Comparison of ENCODE assay signal across 16 cellular contexts in genomic region chr11:119739975-119740374, GRCh38. TPM values are rescaled to one million over a fixed set of nuclear protein-coding genes. Genes with fewer than 3 reads are reported as not detected.
A peak's percentile ranks its signal among the peaks of the same experiment; 100 is the strongest.
DNase-seq lines count a peak whose midpoint lies in the region; ATAC-seq and TF ChIP-seq lines count a peak whose summit lies in the region.
"Had no signal": no experiment of that assay in that cellular context is flagged by ENCODE, and none has a peak within 500 bp of the region (broad histone marks: within the 10 kb centered on the region; RNA-seq: fewer than 3 reads in every experiment).

No MANE protein-coding gene starts in this region.

- H3K9me3 ChIP-seq in transverse colon (no peaks in the 10 kb centered on the region), mammary epithelial cell (replicated peaks; ENCODE audit: insufficient read depth, low read length) (no peaks in the 10 kb centered on the region)
- H3K9me3 ChIP-seq: BLaER1, MG63 had no signal

- H2BK15ac ChIP-seq in mesendoderm (replicated peaks; ENCODE audit: low read depth): no peak overlapping the region

- TF ChIP-seq POLR2A in transverse colon (IDR thresholded peaks at IDR 0.05): peak; percentile 42

- no peak overlapping the region for H3K18ac ChIP-seq in mesendoderm (ENCODE audit: low read length)

- H3K9ac ChIP-seq in mesendoderm (ENCODE audit: low read length) (no peak overlapping the region), mammary epithelial cell (ENCODE audit: insufficient read depth, low read length) (no peak overlapping the region)
- H3K9ac ChIP-seq: BLaER1 had no signal

- no peak for TF ChIP-seq CTCF in transverse colon (IDR thresholded peaks at IDR 0.05)
- TF ChIP-seq CTCF in mammary epithelial cell (conservative IDR thresholded peaks at IDR 0.05 in 1 of 2, IDR thresholded peaks at IDR 0.05 in 1 of 2; ENCODE audit: extremely low read depth in 1 of 2, insufficient read depth in 1 of 2, low read depth in 1 of 2, low read length in 2 of 2): no peak

- H3K4me3 ChIP-seq in mesendoderm (ENCODE audit: low read length): no peak overlapping the region
- no peak overlapping the region for H3K4me3 ChIP-seq in transverse colon
- H3K4me3 ChIP-seq in mammary epithelial cell (replicated peaks in 1 of 3; ENCODE audit: insufficient read depth in 1 of 3, low read depth in 2 of 3, low read length in 3 of 3): no peak overlapping the region
- H3K4me3 ChIP-seq: BLaER1, MG63 had no signal

- H4K8ac ChIP-seq in mesendoderm (ENCODE audit: low read depth, low read length): no peak overlapping the region

- no peak overlapping the region for H2AK5ac ChIP-seq in mesendoderm (ENCODE audit: low read length)

- no peak overlapping the region for H3K4ac ChIP-seq in mesendoderm (ENCODE audit: low read depth, low read length)

- WGBS in mesendoderm (ENCODE audit: extremely low coverage, insufficient coverage, low lambda C conversion rate): no CpG with 5 or more reads among the region's 4 CpGs
- WGBS in transverse colon (ENCODE audit: low coverage in 1 of 2), 2 donors: 45% methylated on average over 4 of the region's 4 CpGs; no CpG with 5 or more reads in 1 of the 2 donors
- WGBS in mammary epithelial cell (ENCODE audit: low coverage, missing lambda C conversion rate): 73% methylated on average over 4 of the region's 4 CpGs

- H3K79me1 ChIP-seq in mesendoderm (ENCODE audit: low read length): no peaks in the 10 kb centered on the region

- no peak overlapping the region for H3K56ac ChIP-seq in mesendoderm (ENCODE audit: low read length)

- BruUV-seq in mammary epithelial cell (replicated peaks; lab: Mats Ljungman, UMichigan): no TSS peak

- DNase-seq in NCI-H748 (lab: John Stamatoyannopoulos, UW; ENCODE audit: unreplicated experiment) (peak; percentile 49), NCI-H748 treated with DMSO at 0.1 percent for 48 hours (lab: John Stamatoyannopoulos, UW) (no peak), NCI-H146 treated with DMSO at 0.1 percent for 48 hours (lab: John Stamatoyannopoulos, UW; ENCODE audit: unreplicated experiment) (peak; percentile 86), mesendoderm (peak; percentile 40), transverse colon (peak; percentile 85), mammary epithelial cell (no peak)
- DNase-seq in activated CD4-positive, alpha-beta T cell treated with anti-CD3 and anti-CD28 coated beads, Interleukin-2, amount 50 U/mL, for 48 hours: no peak
- DNase-seq: CD8-positive, alpha-beta T cell; EL; Karpas-422; MG63; NCI-H1694 treated with DMSO at 0.1 percent for 48 hours; NCI-H510A; SHP77 treated with DMSO at 0.1 percent for 48 hours had no signal

- no peak overlapping the region for H3K27ac ChIP-seq in mesendoderm (ENCODE audit: low read depth, low read length)
- peak overlapping the region; percentile 77 to 82 (median 80) for H3K27ac ChIP-seq in transverse colon
- no peak overlapping the region for H3K27ac ChIP-seq in mammary epithelial cell (ENCODE audit: insufficient read depth, low read depth, low read length)
- H3K27ac ChIP-seq: BLaER1 had no signal

- dilution Hi-C loops in mammary epithelial cell (cut with HindIII; ENCODE audit: low sequenced_read_pairs): no loop called here

- H4K20me1 ChIP-seq in mammary epithelial cell (ENCODE audit: insufficient read depth, low read length): no peaks in the 10 kb centered on the region
- H4K20me1 ChIP-seq: BLaER1 had no signal

- H3K4me1 ChIP-seq in mesendoderm (ENCODE audit: control insufficient read depth, low read depth, low read length) (peaks cover 3% of the 10 kb centered on the region), transverse colon (peaks cover 6 to 62% (median 52%) of the 10 kb centered on the region in 4 donors), mammary epithelial cell (ENCODE audit: insufficient read depth, low read length) (peaks cover 10% of the 10 kb centered on the region)
- H3K4me1 ChIP-seq: BLaER1 had no signal

- no peak for ATAC-seq in HG03095 (IDR thresholded peaks at IDR 0.05; ENCODE audit: unreplicated experiment)
- ATAC-seq: CD8-positive, alpha-beta T cell had no signal

- H4K5ac ChIP-seq in mesendoderm (ENCODE audit: low read length): no peak overlapping the region

- intact Hi-C loops in transverse colon (cut with DNase I; ENCODE audit: low total_unique reads) (loop anchor here (10.0 kb wide), 1 partner anchor 255 kb away; no protein-coding TSS in a partner anchor), mammary epithelial cell (cut with micrococcal nuclease) (no loop called here)

- in situ Hi-C loops in transverse colon (cut with MboI; ENCODE audit: low pct_ligation_motif_present in 1 of 4, low pct_unique_long_range_greater_than_20kb in 1 of 4, low sequenced_read_pairs in 3 of 4): loop anchor here in 2 of 4 donors (10.0 kb wide), 1 partner anchor 65 kb away; no protein-coding TSS in a partner anchor
- in situ Hi-C loops in mammary epithelial cell (cut with MboI; ENCODE audit: low sequenced_read_pairs in 2 of 2): loop anchor here in 1 of 2 donors (25.0 kb wide), 2 partner anchors 253 to 372 kb away; no protein-coding TSS in a partner anchor

- H2BK120ac ChIP-seq in mesendoderm (ENCODE audit: low read depth, low read length): no peak overlapping the region

- H3K4me2 ChIP-seq in mesendoderm (ENCODE audit: low read length) (no peak overlapping the region), mammary epithelial cell (ENCODE audit: insufficient read depth, low read depth, low read length) (no peak overlapping the region)
- H3K4me2 ChIP-seq: BLaER1 had no signal

- no peak overlapping the region for H2AFZ ChIP-seq in mammary epithelial cell (ENCODE audit: low read depth, low read length)

- H3K27me3 ChIP-seq in mesendoderm (ENCODE audit: insufficient read depth, low read length, poor library complexity): no peaks in the 10 kb centered on the region
- peaks cover 22% of the 10 kb centered on the region for H3K27me3 ChIP-seq in transverse colon
- peaks cover 2% of the 10 kb centered on the region for H3K27me3 ChIP-seq in mammary epithelial cell (ENCODE audit: insufficient read depth, low read length)
- H3K27me3 ChIP-seq: MG63 had no signal

- H3K79me2 ChIP-seq in mesendoderm (ENCODE audit: control insufficient read depth, insufficient read depth, low read length) (no peaks in the 10 kb centered on the region), mammary epithelial cell (ENCODE audit: insufficient read depth, low read length) (no peaks in the 10 kb centered on the region)

- H2BK5ac ChIP-seq in mesendoderm (ENCODE audit: low read length): no peak overlapping the region

- H3K36me3 ChIP-seq in mesendoderm (ENCODE audit: control insufficient read depth, insufficient read depth, low read length) (no peaks in the 10 kb centered on the region), transverse colon (no peaks in the 10 kb centered on the region), mammary epithelial cell (ENCODE audit: insufficient read depth, low read length) (no peaks in the 10 kb centered on the region)
- H3K36me3 ChIP-seq: BLaER1, MG63 had no signal

- CTCF ChIA-PET in mammary epithelial cell (lab: Charles Lee; ENCODE audit: low non-redundant PET): no interaction called here

- no peak for TF ChIP-seq EP300 in transverse colon (IDR thresholded peaks at IDR 0.05; ENCODE audit: low read depth)

- H3K23ac ChIP-seq in mesendoderm (ENCODE audit: low read length): no peak overlapping the region

RNA-seq across cellular contexts. Expression of gene NECTIN1, which starts 11.0 kb away (rescaled TPM):
- polyA plus RNA-seq in mesendoderm (2013, experiment 1 of 2): 30.2 TPM
- polyA plus RNA-seq in mesendoderm (2013, experiment 2 of 2): 30.5 TPM
- total RNA-seq in transverse colon (10 to 100 TPM; 11.0 to 71.2 (median 12.6) TPM), mammary epithelial cell (100 to 1,000 TPM in 1 of 2 donors, 10 to 100 TPM in 1; 60.8 to 162 TPM)
- 103 TPM for polyA plus RNA-seq in mammary epithelial cell
- polyA minus RNA-seq in mammary epithelial cell: 278 TPM

Comparison
In these comparisons a context has a peak if more than half of its experiments do, and no peak if none do; other contexts are left out.
1. DNase-seq: peak in NCI-H748 (single experiment), NCI-H146 treated with DMSO at 0.1 percent for 48 hours (single experiment), mesendoderm (single experiment) and transverse colon (single experiment); none in NCI-H748 treated with DMSO at 0.1 percent for 48 hours (single experiment), activated CD4-positive, alpha-beta T cell treated with anti-CD3 and anti-CD28 coated beads, Interleukin-2, amount 50 U/mL, for 48 hours (0 of 2) and mammary epithelial cell (single experiment).
2. H3K27ac ChIP-seq: peak in transverse colon (4 of 4); none in mesendoderm (single experiment) and mammary epithelial cell (single experiment).